ENCODE assay signal across 1 cellular context in genomic region chr18:79586436-79587297, GRCh38.
TF ChIP-seq lines count a peak whose summit lies in the region.

No MANE protein-coding gene starts in this region.

TF ChIP-seq in H1, 55 proteins besides CTCF, POLR2A, EP300 and RAD21 (continued from another document):
- TF ChIP-seq CTBP2 (IDR thresholded peaks at IDR 0.05; ENCODE audit: borderline replicate concordance, insufficient read depth, insufficient read length, low read length) (no peak), RBBP5 (IDR thresholded peaks at IDR 0.05; ENCODE audit: borderline replicate concordance, low read depth, low read length) (no peak), TAF7 (optimal IDR thresholded peaks at IDR 0.05; ENCODE audit: borderline replicate concordance, low read depth, low read length) (no peak), POLR2AphosphoS5 (IDR thresholded peaks at IDR 0.05; ENCODE audit: low read depth, low read length) (no peak), HDAC2 (IDR thresholded peaks at IDR 0.05; ENCODE audit: borderline replicate concordance in 1 of 2, low read depth in 2 of 2, low read length in 2 of 2) (no peak), ATF3 (IDR thresholded peaks at IDR 0.05; ENCODE audit: insufficient read depth, low read depth, low read length) (no peak), YY1 (IDR thresholded peaks at IDR 0.05; ENCODE audit: low read depth, low read length) (no peak)
- TF ChIP-seq, protein P1, sequence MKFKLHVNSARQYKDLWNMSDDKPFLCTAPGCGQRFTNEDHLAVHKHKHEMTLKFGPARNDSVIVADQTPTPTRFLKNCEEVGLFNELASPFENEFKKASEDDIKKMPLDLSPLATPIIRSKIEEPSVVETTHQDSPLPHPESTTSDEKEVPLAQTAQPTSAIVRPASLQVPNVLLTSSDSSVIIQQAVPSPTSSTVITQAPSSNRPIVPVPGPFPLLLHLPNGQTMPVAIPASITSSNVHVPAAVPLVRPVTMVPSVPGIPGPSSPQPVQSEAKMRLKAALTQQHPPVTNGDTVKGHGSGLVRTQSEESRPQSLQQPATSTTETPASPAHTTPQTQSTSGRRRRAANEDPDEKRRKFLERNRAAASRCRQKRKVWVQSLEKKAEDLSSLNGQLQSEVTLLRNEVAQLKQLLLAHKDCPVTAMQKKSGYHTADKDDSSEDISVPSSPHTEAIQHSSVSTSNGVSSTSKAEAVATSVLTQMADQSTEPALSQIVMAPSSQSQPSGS (IDR thresholded peaks at IDR 0.05; ENCODE audit: low read length): no peak
